Comparison of ENCODE assay signal across 8 cellular contexts in genomic region chr20:46520976-46521579, GRCh38. TPM values are rescaled to one million over a fixed set of nuclear protein-coding genes. Genes with fewer than 3 reads are reported as not detected.
DNase-seq lines count a peak whose midpoint lies in the region; ATAC-seq and TF ChIP-seq lines count a peak whose summit lies in the region.

No MANE protein-coding gene starts in this region.

- H3K27ac ChIP-seq in RWPE1 = no peak overlapping the region

- DNase-seq in GM03348 (ENCODE audit: low spot score) (peak; percentile 73), M059J (ENCODE audit: low read depth) (peak; percentile 56), RWPE1 (ENCODE audit: low spot score) (peak; percentile 63), amniotic epithelial cell (ENCODE audit: low read depth) (peak; percentile 68), hippocampal formation (lab: John Stamatoyannopoulos, UW) (peak; percentile 42 to 49), smooth muscle cell of the brain vasculature (ENCODE audit: low read depth, low spot score) (peak; percentile 29), NCI-H187 treated with DMSO at 0.1 percent for 48 hours (lab: John Stamatoyannopoulos, UW) (no peak)

- TF ChIP-seq CTCF in RWPE1 (conservative IDR thresholded peaks at IDR 0.05; ENCODE audit: low read depth) = no peak; the same call in 1 of the 2 replicates

- CTCF ChIA-PET in RWPE1 (lab: Yijun Ruan, JAX) = interaction anchor here (0.6 to 2.5 kb wide), 6 partner anchors 16 to 398 kb away, joined by 3 to 7 read pairs (median 6); no protein-coding TSS in a partner anchor

- no peak for ATAC-seq in GM18519 (IDR thresholded peaks at IDR 0.05; ENCODE audit: low FRiP score, unreplicated experiment)

- POLR2A ChIA-PET in RWPE1 (lab: Yijun Ruan, JAX; ENCODE audit: low non-redundant PET) = no interaction called here

RNA-seq across cellular contexts. Expression of gene ZNF334, which starts 7.7 kb away (rescaled TPM):
- total RNA-seq in M059J (2014; rRNA removed; shearing (Covaris generic)) = 1.0 and 1.9 TPM in 2 replicates

RNA-seq across cellular contexts. Expression of gene OCSTAMP, which starts 29.4 kb away (rescaled TPM):
- not detected in 2 replicates for total RNA-seq in M059J (2014; rRNA removed; shearing (Covaris generic))
